In the genomic region with DNA sequence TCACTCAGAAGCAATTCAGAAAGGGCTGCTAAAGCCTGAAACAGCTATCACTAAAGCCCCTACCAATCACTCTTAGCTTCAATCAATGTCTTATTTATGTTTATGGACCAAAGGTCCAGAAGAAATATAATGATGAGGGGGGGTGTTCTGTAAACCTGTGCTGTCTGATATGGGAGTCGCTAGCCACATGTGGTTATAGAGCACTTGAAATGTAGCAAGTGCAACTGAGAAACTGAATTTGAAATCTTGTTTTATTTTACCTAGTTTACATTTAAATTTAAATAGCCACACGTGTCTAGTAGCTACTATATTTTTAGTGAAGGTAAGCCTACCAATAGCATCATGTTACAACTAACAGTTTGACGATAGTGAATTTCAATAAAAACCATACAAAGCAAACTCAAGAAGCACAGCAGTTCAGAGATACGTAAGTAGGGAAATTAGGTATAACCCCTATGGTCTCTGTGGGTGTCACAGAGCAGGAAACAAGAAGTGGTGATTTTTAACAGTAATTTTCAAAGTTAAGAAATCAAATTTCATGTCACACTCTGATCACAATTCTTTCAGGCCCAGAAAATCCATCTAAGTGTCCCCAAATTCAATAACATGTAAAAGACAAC, we compare ENCODE assay signal across 1 cellular context.
TF ChIP-seq lines count a peak whose summit lies in the region.

No MANE protein-coding gene starts in this region.

TF ChIP-seq in GM23338, 12 proteins besides CTCF, POLR2A, EP300 and RAD21 (continued from another document):
- TF ChIP-seq, protein P1, sequence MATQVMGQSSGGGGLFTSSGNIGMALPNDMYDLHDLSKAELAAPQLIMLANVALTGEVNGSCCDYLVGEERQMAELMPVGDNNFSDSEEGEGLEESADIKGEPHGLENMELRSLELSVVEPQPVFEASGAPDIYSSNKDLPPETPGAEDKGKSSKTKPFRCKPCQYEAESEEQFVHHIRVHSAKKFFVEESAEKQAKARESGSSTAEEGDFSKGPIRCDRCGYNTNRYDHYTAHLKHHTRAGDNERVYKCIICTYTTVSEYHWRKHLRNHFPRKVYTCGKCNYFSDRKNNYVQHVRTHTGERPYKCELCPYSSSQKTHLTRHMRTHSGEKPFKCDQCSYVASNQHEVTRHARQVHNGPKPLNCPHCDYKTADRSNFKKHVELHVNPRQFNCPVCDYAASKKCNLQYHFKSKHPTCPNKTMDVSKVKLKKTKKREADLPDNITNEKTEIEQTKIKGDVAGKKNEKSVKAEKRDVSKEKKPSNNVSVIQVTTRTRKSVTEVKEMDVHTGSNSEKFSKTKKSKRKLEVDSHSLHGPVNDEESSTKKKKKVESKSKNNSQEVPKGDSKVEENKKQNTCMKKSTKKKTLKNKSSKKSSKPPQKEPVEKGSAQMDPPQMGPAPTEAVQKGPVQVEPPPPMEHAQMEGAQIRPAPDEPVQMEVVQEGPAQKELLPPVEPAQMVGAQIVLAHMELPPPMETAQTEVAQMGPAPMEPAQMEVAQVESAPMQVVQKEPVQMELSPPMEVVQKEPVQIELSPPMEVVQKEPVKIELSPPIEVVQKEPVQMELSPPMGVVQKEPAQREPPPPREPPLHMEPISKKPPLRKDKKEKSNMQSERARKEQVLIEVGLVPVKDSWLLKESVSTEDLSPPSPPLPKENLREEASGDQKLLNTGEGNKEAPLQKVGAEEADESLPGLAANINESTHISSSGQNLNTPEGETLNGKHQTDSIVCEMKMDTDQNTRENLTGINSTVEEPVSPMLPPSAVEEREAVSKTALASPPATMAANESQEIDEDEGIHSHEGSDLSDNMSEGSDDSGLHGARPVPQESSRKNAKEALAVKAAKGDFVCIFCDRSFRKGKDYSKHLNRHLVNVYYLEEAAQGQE (IDR thresholded peaks at IDR 0.05; ENCODE audit: unreplicated experiment), result no peak
- TF ChIP-seq, protein P2, sequence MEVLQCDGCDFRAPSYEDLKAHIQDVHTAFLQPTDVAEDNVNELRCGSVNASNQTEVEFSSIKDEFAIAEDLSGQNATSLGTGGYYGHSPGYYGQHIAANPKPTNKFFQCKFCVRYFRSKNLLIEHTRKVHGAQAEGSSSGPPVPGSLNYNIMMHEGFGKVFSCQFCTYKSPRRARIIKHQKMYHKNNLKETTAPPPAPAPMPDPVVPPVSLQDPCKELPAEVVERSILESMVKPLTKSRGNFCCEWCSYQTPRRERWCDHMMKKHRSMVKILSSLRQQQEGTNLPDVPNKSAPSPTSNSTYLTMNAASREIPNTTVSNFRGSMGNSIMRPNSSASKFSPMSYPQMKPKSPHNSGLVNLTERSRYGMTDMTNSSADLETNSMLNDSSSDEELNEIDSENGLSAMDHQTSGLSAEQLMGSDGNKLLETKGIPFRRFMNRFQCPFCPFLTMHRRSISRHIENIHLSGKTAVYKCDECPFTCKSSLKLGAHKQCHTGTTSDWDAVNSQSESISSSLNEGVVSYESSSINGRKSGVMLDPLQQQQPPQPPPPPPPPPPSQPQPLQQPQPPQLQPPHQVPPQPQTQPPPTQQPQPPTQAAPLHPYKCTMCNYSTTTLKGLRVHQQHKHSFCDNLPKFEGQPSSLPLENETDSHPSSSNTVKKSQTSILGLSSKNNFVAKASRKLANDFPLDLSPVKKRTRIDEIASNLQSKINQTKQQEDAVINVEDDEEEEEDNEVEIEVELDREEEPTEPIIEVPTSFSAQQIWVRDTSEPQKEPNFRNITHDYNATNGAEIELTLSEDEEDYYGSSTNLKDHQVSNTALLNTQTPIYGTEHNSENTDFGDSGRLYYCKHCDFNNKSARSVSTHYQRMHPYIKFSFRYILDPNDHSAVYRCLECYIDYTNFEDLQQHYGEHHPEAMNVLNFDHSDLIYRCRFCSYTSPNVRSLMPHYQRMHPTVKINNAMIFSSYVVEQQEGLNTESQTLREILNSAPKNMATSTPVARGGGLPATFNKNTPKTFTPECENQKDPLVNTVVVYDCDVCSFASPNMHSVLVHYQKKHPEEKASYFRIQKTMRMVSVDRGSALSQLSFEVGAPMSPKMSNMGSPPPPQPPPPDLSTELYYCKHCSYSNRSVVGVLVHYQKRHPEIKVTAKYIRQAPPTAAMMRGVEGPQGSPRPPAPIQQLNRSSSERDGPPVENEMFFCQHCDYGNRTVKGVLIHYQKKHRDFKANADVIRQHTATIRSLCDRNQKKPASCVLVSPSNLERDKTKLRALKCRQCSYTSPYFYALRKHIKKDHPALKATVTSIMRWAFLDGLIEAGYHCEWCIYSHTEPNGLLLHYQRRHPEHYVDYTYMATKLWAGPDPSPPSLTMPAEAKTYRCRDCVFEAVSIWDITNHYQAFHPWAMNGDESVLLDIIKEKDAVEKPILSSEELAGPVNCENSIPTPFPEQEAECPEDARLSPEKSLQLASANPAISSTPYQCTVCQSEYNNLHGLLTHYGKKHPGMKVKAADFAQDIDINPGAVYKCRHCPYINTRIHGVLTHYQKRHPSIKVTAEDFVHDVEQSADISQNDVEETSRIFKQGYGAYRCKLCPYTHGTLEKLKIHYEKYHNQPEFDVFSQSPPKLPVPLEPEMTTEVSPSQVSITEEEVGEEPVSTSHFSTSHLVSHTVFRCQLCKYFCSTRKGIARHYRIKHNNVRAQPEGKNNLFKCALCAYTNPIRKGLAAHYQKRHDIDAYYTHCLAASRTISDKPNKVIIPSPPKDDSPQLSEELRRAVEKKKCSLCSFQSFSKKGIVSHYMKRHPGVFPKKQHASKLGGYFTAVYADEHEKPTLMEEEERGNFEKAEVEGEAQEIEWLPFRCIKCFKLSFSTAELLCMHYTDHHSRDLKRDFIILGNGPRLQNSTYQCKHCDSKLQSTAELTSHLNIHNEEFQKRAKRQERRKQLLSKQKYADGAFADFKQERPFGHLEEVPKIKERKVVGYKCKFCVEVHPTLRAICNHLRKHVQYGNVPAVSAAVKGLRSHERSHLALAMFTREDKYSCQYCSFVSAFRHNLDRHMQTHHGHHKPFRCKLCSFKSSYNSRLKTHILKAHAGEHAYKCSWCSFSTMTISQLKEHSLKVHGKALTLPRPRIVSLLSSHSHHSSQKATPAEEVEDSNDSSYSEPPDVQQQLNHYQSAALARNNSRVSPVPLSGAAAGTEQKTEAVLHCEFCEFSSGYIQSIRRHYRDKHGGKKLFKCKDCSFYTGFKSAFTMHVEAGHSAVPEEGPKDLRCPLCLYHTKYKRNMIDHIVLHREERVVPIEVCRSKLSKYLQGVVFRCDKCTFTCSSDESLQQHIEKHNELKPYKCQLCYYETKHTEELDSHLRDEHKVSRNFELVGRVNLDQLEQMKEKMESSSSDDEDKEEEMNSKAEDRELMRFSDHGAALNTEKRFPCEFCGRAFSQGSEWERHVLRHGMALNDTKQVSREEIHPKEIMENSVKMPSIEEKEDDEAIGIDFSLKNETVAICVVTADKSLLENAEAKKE (CRISPR knock-in tag; IDR thresholded peaks at IDR 0.05), result no peak
